ENCODE assay signal across 8 cellular contexts in the genomic region with DNA sequence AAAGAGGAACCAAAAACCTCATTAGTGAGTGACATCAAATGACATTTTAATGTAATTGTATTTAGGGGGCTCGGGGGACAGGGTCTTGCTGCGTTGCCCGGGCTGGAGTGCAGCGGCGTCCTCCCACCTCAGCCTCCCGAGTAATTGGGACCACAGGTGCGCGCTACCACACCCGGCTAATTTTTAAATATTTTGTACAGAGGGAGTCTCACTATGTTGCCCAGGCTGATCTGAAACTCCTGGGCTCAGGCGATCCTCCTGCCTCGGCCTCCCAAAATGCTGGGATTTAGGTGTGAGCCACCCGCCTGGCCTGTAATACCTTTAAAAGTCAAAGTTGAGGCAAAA. TPM values are rescaled to one million over a fixed set of nuclear protein-coding genes. Genes with fewer than 3 reads are reported as not detected.
DNase-seq lines count a peak whose midpoint lies in the region; ATAC-seq, FAIRE-seq and TF ChIP-seq lines count a peak whose summit lies in the region.

No MANE protein-coding gene starts in this region.

- CTCF ChIA-PET in activated naive CD4-positive, alpha-beta T cell treated with anti-CD3 and anti-CD28 coated beads for 36 hours (lab: Charles Lee): no interaction called here
- CTCF ChIA-PET in GM12878 (lab: Yijun Ruan, JAX): interaction anchor here (1.1 to 2.1 kb wide), 5 partner anchors 12 to 53 kb away, joined by 5 to 14 read pairs (median 11); no protein-coding TSS in a partner anchor

- in situ Hi-C loops in GM12878 (cut with MboI): no loop called here

- H3K23ac ChIP-seq in mesenchymal stem cell (ENCODE audit: low read length in 2 of 2): no peak overlapping the region

- SMC1A ChIA-PET in GM12878 (lab: Charles Lee; ENCODE audit: uncharacterized antibody, unreplicated experiment): interaction anchor here (1.6 kb wide), 2 partner anchors 10 to 16 kb away, joined by 10 read pairs; no protein-coding TSS in a partner anchor

- H3K36me3 ChIP-seq in GM12878 (ENCODE audit: control insufficient read depth in 2 of 2, insufficient read depth in 2 of 2, low read length in 1 of 2) (peaks cover 6 to 11% of the 10 kb centered on the region in 2 experiments), mesenchymal stem cell (ENCODE audit: control insufficient read depth in 1 of 2, insufficient read depth in 2 of 2, low read depth in 1 of 2, low read length in 2 of 2) (peaks cover 46 to 49% of the 10 kb centered on the region in 2 experiments), upper lobe of left lung (peaks cover 13 to 40% (median 33%) of the 10 kb centered on the region in 4 donors)

- H3K27me3 ChIP-seq in GM12878 (replicated peaks in 1 of 2; ENCODE audit: control insufficient read depth in 2 of 2, insufficient read depth in 2 of 2, low read length in 1 of 2) (no peaks in the 10 kb centered on the region), mesenchymal stem cell (ENCODE audit: control insufficient read depth in 1 of 2, insufficient read depth in 1 of 2, low read length in 2 of 2) (no peaks in the 10 kb centered on the region), upper lobe of left lung (no peaks in the 10 kb centered on the region)

- no peak overlapping the region for H2AK5ac ChIP-seq in mesenchymal stem cell (ENCODE audit: low read length, severe bottlenecking)

- H3K4me1 Mint-ChIP-seq in activated naive CD4-positive, alpha-beta T cell treated with anti-CD3 and anti-CD28 coated beads for 36 hours (ENCODE audit: low read depth): peaks cover 31% of the 10 kb centered on the region

- no peak for ATAC-seq in GM12878
- no peak for ATAC-seq in upper lobe of left lung (ENCODE audit: low FRiP score in 2 of 2)
- no peak for ATAC-seq in HG02610 (IDR thresholded peaks at IDR 0.05; ENCODE audit: unreplicated experiment)
- ATAC-seq in GM19455 (IDR thresholded peaks at IDR 0.05; ENCODE audit: unreplicated experiment): no peak

- H3K4me2 ChIP-seq in GM12878 (ENCODE audit: control insufficient read depth, insufficient read depth): peak overlapping the region; percentile 66
- H3K4me2 ChIP-seq in mesenchymal stem cell (ENCODE audit: low read length, poor library complexity, severe bottlenecking): peak overlapping the region; percentile 90

- peak overlapping the region; percentile 88 for H3K4me3 ChIP-seq in GM12878
- H3K4me3 ChIP-seq in mesenchymal stem cell (ENCODE audit: insufficient read depth in 1 of 2, low read depth in 1 of 2, low read length in 2 of 2): peak overlapping the region; percentile 81 to 94
- H3K4me3 ChIP-seq in upper lobe of left lung: peak overlapping the region; percentile 49 to 96 (median 90)

- intact Hi-C loops in activated naive CD4-positive, alpha-beta T cell treated with anti-CD3 and anti-CD28 coated beads for 36 hours (cut with micrococcal nuclease): no loop called here
- intact Hi-C loops in GM12878 (cut with micrococcal nuclease; ENCODE audit: unreplicated experiment): no loop called here

- H3K27me3 Mint-ChIP-seq in activated naive CD4-positive, alpha-beta T cell treated with anti-CD3 and anti-CD28 coated beads for 36 hours (ENCODE audit: low read depth): no peaks in the 10 kb centered on the region

- H3K4ac ChIP-seq in mesenchymal stem cell (ENCODE audit: low read depth in 1 of 2, low read length in 2 of 2): no peak overlapping the region

- H3K14ac ChIP-seq in mesenchymal stem cell (ENCODE audit: low read length in 2 of 2): no peak overlapping the region

- DNase-seq in activated naive CD4-positive, alpha-beta T cell treated with anti-CD3 and anti-CD28 coated beads for 36 hours: no peak
- DNase-seq in activated naive CD4-positive, alpha-beta T cell treated with Interleukin-2 at 50 U/mL for 16 hours: no peak
- DNase-seq in GM12878 (ENCODE audit: low read depth, low spot score) (no peak), mesenchymal stem cell (no peak), upper lobe of left lung (no peak), GF-D8 (lab: John Stamatoyannopoulos, UW) (no peak)

- peaks cover 43% of the 10 kb centered on the region for H3K79me2 ChIP-seq in GM12878 (ENCODE audit: control insufficient read depth, insufficient read depth, low read length)

- POLR2A ChIA-PET in GM12878 (lab: Charles Lee): interaction anchor here (0.7 to 2.3 kb wide), 3 partner anchors 11 to 16 kb away, joined by 3 to 18 read pairs (median 5); no protein-coding TSS in a partner anchor

- no peaks in the 10 kb centered on the region; the same call in 2 of the 3 replicates for H3K9me3 ChIP-seq in GM12878 (replicated peaks; ENCODE audit: control insufficient read depth, insufficient read depth, low read length)
- H3K9me3 ChIP-seq in mesenchymal stem cell (ENCODE audit: control insufficient read depth, low read length): no peaks in the 10 kb centered on the region
- no peaks in the 10 kb centered on the region for H3K9me3 ChIP-seq in upper lobe of left lung

- H3K79me1 ChIP-seq in mesenchymal stem cell (replicated peaks; ENCODE audit: low read length, poor library complexity, severe bottlenecking): peaks cover 15% of the 10 kb centered on the region

- peak overlapping the region; percentile 29 for H2BK120ac ChIP-seq in mesenchymal stem cell (ENCODE audit: low read depth, low read length)

- H2BK12ac ChIP-seq in mesenchymal stem cell (ENCODE audit: low read length in 2 of 2): peak overlapping the region in 1 of 2 experiments; percentile 21

- no peak for TF ChIP-seq RAD21 in GM12878 (IDR thresholded peaks at IDR 0.05; ENCODE audit: insufficient read depth, low read depth, low read length)

- H3K9ac ChIP-seq in GM12878 (ENCODE audit: control insufficient read depth, insufficient read depth, low read length): peak overlapping the region; percentile 70
- H3K9ac ChIP-seq in mesenchymal stem cell (ENCODE audit: low read length): peak overlapping the region; percentile 85

- H3K36me3 Mint-ChIP-seq in activated naive CD4-positive, alpha-beta T cell treated with anti-CD3 and anti-CD28 coated beads for 36 hours (ENCODE audit: low read depth): peaks cover 19% of the 10 kb centered on the region

- no peaks in the 10 kb centered on the region for H4K20me1 ChIP-seq in GM12878 (ENCODE audit: control insufficient read depth, insufficient read depth)

- TSS peak; percentile 81 for BruUV-seq in GM12878 (replicated peaks; lab: Mats Ljungman, UMichigan)

- peak overlapping the region; percentile 94 for H3K4me3 Mint-ChIP-seq in activated naive CD4-positive, alpha-beta T cell treated with anti-CD3 and anti-CD28 coated beads for 36 hours

- TF ChIP-seq CTCF in GM12878 (IDR thresholded peaks at IDR 0.05 in 2 of 3, conservative IDR thresholded peaks at IDR 0.05 in 1 of 3; ENCODE audit: control insufficient read depth in 2 of 3, extremely low read depth in 1 of 3, insufficient read depth in 1 of 3, low read depth in 3 of 3, low read length in 3 of 3) (no peak), upper lobe of left lung (IDR thresholded peaks at IDR 0.05) (no peak)

- H2BK15ac ChIP-seq in mesenchymal stem cell (ENCODE audit: low read depth, poor library complexity, severe bottlenecking): no peak overlapping the region

- no peak overlapping the region for H3K27ac Mint-ChIP-seq in activated naive CD4-positive, alpha-beta T cell treated with anti-CD3 and anti-CD28 coated beads for 36 hours

- H3K27ac ChIP-seq in GM12878 (ENCODE audit: control insufficient read depth, insufficient read depth) (peak overlapping the region; percentile 39), mesenchymal stem cell (ENCODE audit: low read length, poor library complexity, severe bottlenecking) (no peak overlapping the region), upper lobe of left lung (peak overlapping the region in 2 of 4 donors; percentile 79 to 82)

- no peaks in the 10 kb centered on the region for H3K9me3 Mint-ChIP-seq in activated naive CD4-positive, alpha-beta T cell treated with anti-CD3 and anti-CD28 coated beads for 36 hours

- FAIRE-seq in GM12878 (lab: Jason Lieb, UNC): no peak

- under 1% methylated on average over 12 of the region's 12 CpGs for WGBS in GM12878 (ENCODE audit: insufficient coverage, insufficient replicate concordance, low lambda C conversion rate, missing lambda C conversion rate)
- 67% methylated on average over 12 of the region's 12 CpGs for WGBS in mesenchymal stem cell
- 46% methylated on average over 9 to 12 of the region's 12 CpGs for WGBS in upper lobe of left lung, 2 donors

- H2BK5ac ChIP-seq in mesenchymal stem cell (ENCODE audit: low read depth, low read length, poor library complexity, severe bottlenecking): no peak overlapping the region

- no peak overlapping the region for H4K91ac ChIP-seq in mesenchymal stem cell (ENCODE audit: low read length)

- H3K4me1 ChIP-seq in GM12878 (ENCODE audit: control insufficient read depth, insufficient read depth, low read length): no peaks in the 10 kb centered on the region
- peaks cover 6% of the 10 kb centered on the region for H3K4me1 ChIP-seq in mesenchymal stem cell (ENCODE audit: control insufficient read depth, insufficient read depth, low read depth, low read length)
- peaks cover 3 to 29% (median 12%) of the 10 kb centered on the region in 4 donors for H3K4me1 ChIP-seq in upper lobe of left lung

- TF ChIP-seq EP300 in GM12878 (IDR thresholded peaks at IDR 0.05; ENCODE audit: borderline replicate concordance in 1 of 2, control insufficient read depth in 1 of 2, low read depth in 2 of 2, low read length in 2 of 2) (no peak), upper lobe of left lung (IDR thresholded peaks at IDR 0.05) (no peak)

- no peak overlapping the region; the same call in 1 of the 2 replicates for H2AFZ ChIP-seq in GM12878 (ENCODE audit: control insufficient read depth, low read depth, low read length)
- no peak overlapping the region for H2AFZ ChIP-seq in mesenchymal stem cell (ENCODE audit: low read depth, low read length)

- H4K8ac ChIP-seq in mesenchymal stem cell (ENCODE audit: low read length): no peak overlapping the region

- H3K18ac ChIP-seq in mesenchymal stem cell (ENCODE audit: low read depth in 1 of 2, low read length in 2 of 2): peak overlapping the region in 1 of 2 experiments; percentile 90

- RAD21 ChIA-PET in GM12878 (lab: Charles Lee; ENCODE audit: unreplicated experiment): interaction anchor here (1.6 to 2.0 kb wide), 4 partner anchors 11 to 31 kb away, joined by 6 to 22 read pairs (median 6); a partner anchor contains a TSS

- no peak for TF ChIP-seq POLR2A in GM12878 (IDR thresholded peaks at IDR 0.05; ENCODE audit: low read depth, low read length)
- no peak for TF ChIP-seq POLR2A in upper lobe of left lung (IDR thresholded peaks at IDR 0.05)

RNA-seq across cellular contexts. Expression of a gene that starts 0.6 kb away (rescaled TPM):
- 10 to 100 TPM; 38.0 to 38.6 TPM for total RNA-seq in activated naive CD4-positive, alpha-beta T cell treated with anti-CD3 and anti-CD28 coated beads for 36 hours
- total RNA-seq in GM12878 (2013; cell fraction: nucleolus; rRNA removed): 19.0 and 21.4 TPM in 2 replicates
- total RNA-seq in GM12878 (2014; rRNA removed) (68.5 and 79.9 TPM in 2 replicates), GM12878 (2014; rRNA removed; fragmentation: Illumina TruSeq; extraction: Trizol) (58.6 and 58.9 TPM in 2 replicates), GM12878 (2021) (69.8 and 72.6 TPM in 2 replicates), upper lobe of left lung (10 to 100 TPM in 5 of 6 donors, 1 to 10 TPM in 1; 6.9 to 26.2 (median 16.0) TPM)
- 95.4 TPM for polyA plus RNA-seq in GM12878 (2011; ENCODE audit: low read depth)
- polyA plus RNA-seq in GM12878 (2011; rRNA removed) (39.9 and 56.9 TPM in 2 replicates), GM12878 (2014; fragmentation: Illumina TruSeq; extraction: Trizol) (40.2 and 65.9 TPM in 2 replicates), GM12878 (2014; fragmentation: Nextera tagmentation; extraction: Ambion mirVana) (10 to 100 TPM; 40.9 to 59.8 TPM), GM12878 (2014; rRNA removed) (84.2 and 90.2 TPM in 2 replicates), GM12878 (2016; fragmentation: Nextera tagmentation; extraction: Ambion mirVana) (100 to 1,000 TPM; 122 to 138 TPM)
- polyA plus RNA-seq in GM12878 (2011; cell fraction: cytosol; rRNA removed): 67.5 and 80.5 TPM in 2 replicates
- 38.6 and 41.4 TPM in 2 replicates for polyA plus RNA-seq in GM12878 (2011; cell fraction: nucleus; rRNA removed)
- 52.2 and 67.8 TPM in 2 replicates for polyA plus RNA-seq in GM12878 (2012)
- 20.5 and 23.6 TPM in 2 replicates for polyA minus RNA-seq in GM12878 (2011; rRNA and poly(A)+ RNA removed)
- 7.4 and 10.0 TPM in 2 replicates for polyA minus RNA-seq in GM12878 (2011; cell fraction: cytosol; rRNA and poly(A)+ RNA removed)
- 7.1 and 12.8 TPM in 2 replicates for polyA minus RNA-seq in GM12878 (2011; cell fraction: nucleus; rRNA and poly(A)+ RNA removed)
- 22.6 TPM for polyA plus RNA-seq in mesenchymal stem cell (2013, experiment 1 of 2)
- polyA plus RNA-seq in mesenchymal stem cell (2013, experiment 2 of 2): 24.2 TPM

RNA-seq across cellular contexts. Expression of a gene that starts 0.8 kb away (rescaled TPM):
- total RNA-seq in activated naive CD4-positive, alpha-beta T cell treated with anti-CD3 and anti-CD28 coated beads for 36 hours: 10 to 100 TPM; 38.2 to 40.9 TPM
- 38.3 and 42.5 TPM in 2 replicates for total RNA-seq in GM12878 (2013; cell fraction: nucleolus; rRNA removed)
- total RNA-seq in GM12878 (2014; rRNA removed) (25.0 and 25.6 TPM in 2 replicates), GM12878 (2014; rRNA removed; fragmentation: Illumina TruSeq; extraction: Trizol) (23.8 and 25.3 TPM in 2 replicates), GM12878 (2021) (56.0 and 58.3 TPM in 2 replicates), upper lobe of left lung (10 to 100 TPM in 2 of 6 donors, 1 to 10 TPM in 4; 4.2 to 15.7 (median 6.6) TPM)
- polyA plus RNA-seq in GM12878 (2011; ENCODE audit: low read depth): 25.6 TPM
- polyA plus RNA-seq in GM12878 (2011; rRNA removed) (54.9 and 65.8 TPM in 2 replicates), GM12878 (2014; fragmentation: Illumina TruSeq; extraction: Trizol) (23.1 and 39.1 TPM in 2 replicates), GM12878 (2014; fragmentation: Nextera tagmentation; extraction: Ambion mirVana) (100 to 1,000 TPM; 195 to 222 TPM), GM12878 (2014; rRNA removed) (60.0 and 62.2 TPM in 2 replicates), GM12878 (2016; fragmentation: Nextera tagmentation; extraction: Ambion mirVana) (100 to 1,000 TPM; 106 to 115 TPM)
- polyA plus RNA-seq in GM12878 (2011; cell fraction: cytosol; rRNA removed): 105 and 107 TPM in 2 replicates
- 52.4 and 59.9 TPM in 2 replicates for polyA plus RNA-seq in GM12878 (2011; cell fraction: nucleus; rRNA removed)
- 35.4 and 38.1 TPM in 2 replicates for polyA plus RNA-seq in GM12878 (2012)
- 66.7 and 70.0 TPM in 2 replicates for polyA minus RNA-seq in GM12878 (2011; rRNA and poly(A)+ RNA removed)
- 20.0 and 22.8 TPM in 2 replicates for polyA minus RNA-seq in GM12878 (2011; cell fraction: cytosol; rRNA and poly(A)+ RNA removed)
- 14.5 and 26.7 TPM in 2 replicates for polyA minus RNA-seq in GM12878 (2011; cell fraction: nucleus; rRNA and poly(A)+ RNA removed)
- 8.4 TPM for polyA plus RNA-seq in mesenchymal stem cell (2013, experiment 1 of 2)
- 8.7 TPM for polyA plus RNA-seq in mesenchymal stem cell (2013, experiment 2 of 2)

RNA-seq across cellular contexts. Expression of a gene that starts 18.2 kb away (rescaled TPM):
- under 1 TPM in 1 of 2 experiments, not detected in 1; 0.36 TPM for total RNA-seq in activated naive CD4-positive, alpha-beta T cell treated with anti-CD3 and anti-CD28 coated beads for 36 hours
- 0.42 and 0.88 TPM in 2 replicates for total RNA-seq in GM12878 (2013; cell fraction: nucleolus; rRNA removed)
- 0.54 and 0.85 TPM in 2 replicates for total RNA-seq in GM12878 (2014; rRNA removed)
- 0.14 and 0.36 TPM in 2 replicates for total RNA-seq in GM12878 (2014; rRNA removed; fragmentation: Illumina TruSeq; extraction: Trizol)
- total RNA-seq in GM12878 (2021): 0.72 and 0.93 TPM in 2 replicates
- polyA plus RNA-seq in GM12878 (2011; ENCODE audit: low read depth): 1.5 TPM
- 0.04 TPM in 1 of 2 replicates, not detected in the other for polyA plus RNA-seq in GM12878 (2011; rRNA removed)
- polyA plus RNA-seq in GM12878 (2011; cell fraction: cytosol; rRNA removed): 0.03 and 0.12 TPM in 2 replicates
- 1.3 and 1.4 TPM in 2 replicates for polyA plus RNA-seq in GM12878 (2011; cell fraction: nucleus; rRNA removed)
- polyA plus RNA-seq in GM12878 (2012): 1.6 and 2.0 TPM in 2 replicates
- 0.40 TPM in 1 of 2 replicates, not detected in the other for polyA plus RNA-seq in GM12878 (2014; fragmentation: Illumina TruSeq; extraction: Trizol)
- under 1 TPM in 1 of 2 experiments, not detected in 1; 0.09 TPM for polyA plus RNA-seq in GM12878 (2014; fragmentation: Nextera tagmentation; extraction: Ambion mirVana)
- 0.19 and 0.42 TPM in 2 replicates for polyA plus RNA-seq in GM12878 (2014; rRNA removed)
- not detected for polyA plus RNA-seq in GM12878 (2016; fragmentation: Nextera tagmentation; extraction: Ambion mirVana)
- not detected in 2 replicates for polyA minus RNA-seq in GM12878 (2011; rRNA and poly(A)+ RNA removed)
- polyA minus RNA-seq in GM12878 (2011; cell fraction: cytosol; rRNA and poly(A)+ RNA removed): 0.62 TPM in 1 of 2 replicates, not detected in the other
- polyA minus RNA-seq in GM12878 (2011; cell fraction: nucleus; rRNA and poly(A)+ RNA removed): 0.12 and 0.77 TPM in 2 replicates
- 73.8 TPM for polyA plus RNA-seq in mesenchymal stem cell (2013, experiment 1 of 2)
- polyA plus RNA-seq in mesenchymal stem cell (2013, experiment 2 of 2): 69.6 TPM
- 100 to 1,000 TPM in 1 of 6 donors, 10 to 100 TPM in 5; 24.4 to 110 (median 46.3) TPM for total RNA-seq in upper lobe of left lung

RNA-seq across cellular contexts. Expression of a gene that starts 23.8 kb away (rescaled TPM):
- 10 to 100 TPM; 38.6 to 38.8 TPM for total RNA-seq in activated naive CD4-positive, alpha-beta T cell treated with anti-CD3 and anti-CD28 coated beads for 36 hours
- total RNA-seq in GM12878 (2013; cell fraction: nucleolus; rRNA removed): 24.9 and 26.3 TPM in 2 replicates
- total RNA-seq in GM12878 (2014; rRNA removed): 147 and 193 TPM in 2 replicates
- total RNA-seq in GM12878 (2014; rRNA removed; fragmentation: Illumina TruSeq; extraction: Trizol): 25.7 and 37.3 TPM in 2 replicates
- total RNA-seq in GM12878 (2021): 70.8 and 74.1 TPM in 2 replicates
- polyA plus RNA-seq in GM12878 (2011; ENCODE audit: low read depth): 24.2 TPM
- 13.5 and 35.9 TPM in 2 replicates for polyA plus RNA-seq in GM12878 (2011; rRNA removed)
- polyA plus RNA-seq in GM12878 (2011; cell fraction: cytosol; rRNA removed): 92.3 and 129 TPM in 2 replicates
- polyA plus RNA-seq in GM12878 (2011; cell fraction: nucleus; rRNA removed): 71.2 and 77.3 TPM in 2 replicates
- 51.3 and 64.2 TPM in 2 replicates for polyA plus RNA-seq in GM12878 (2012)
- polyA plus RNA-seq in GM12878 (2014; fragmentation: Illumina TruSeq; extraction: Trizol): 1.2 and 14.8 TPM in 2 replicates
- polyA plus RNA-seq in GM12878 (2014; fragmentation: Nextera tagmentation; extraction: Ambion mirVana): 1 to 10 TPM in 1 of 2 experiments, under 1 TPM in 1; 0.32 to 4.8 TPM
- polyA plus RNA-seq in GM12878 (2014; rRNA removed): 162 and 200 TPM in 2 replicates
- 10 to 100 TPM; 75.5 to 80.8 TPM for polyA plus RNA-seq in GM12878 (2016; fragmentation: Nextera tagmentation; extraction: Ambion mirVana)
- 9.1 and 38.3 TPM in 2 replicates for polyA minus RNA-seq in GM12878 (2011; rRNA and poly(A)+ RNA removed)
- polyA minus RNA-seq in GM12878 (2011; cell fraction: cytosol; rRNA and poly(A)+ RNA removed): 25.2 and 28.2 TPM in 2 replicates
- polyA minus RNA-seq in GM12878 (2011; cell fraction: nucleus; rRNA and poly(A)+ RNA removed): 15.6 and 18.5 TPM in 2 replicates
- 156 TPM for polyA plus RNA-seq in mesenchymal stem cell (2013, experiment 1 of 2)
- 156 TPM for polyA plus RNA-seq in mesenchymal stem cell (2013, experiment 2 of 2)
- total RNA-seq in upper lobe of left lung: 10 to 100 TPM; 52.6 to 99.0 (median 71.7) TPM

Comparison
In these comparisons a context has a peak if more than half of its experiments do, and no peak if none do; other contexts are left out.
1. RNA of a gene that starts 18.2 kb away (total RNA-seq): 24.4 to 110 TPM in upper lobe of left lung; 0.14 to 0.93 TPM in GM12878 and 0.36 TPM in activated naive CD4-positive, alpha-beta T cell treated with anti-CD3 and anti-CD28 coated beads for 36 hours; every median in the first group is over 10 times any median in the second.
2. Peak in every context shown above with its lines, with median percentiles within 50 percentile points of each other: H3K4me3 ChIP-seq.